8 cellular contexts compared by ENCODE assay signal in the genomic region with DNA sequence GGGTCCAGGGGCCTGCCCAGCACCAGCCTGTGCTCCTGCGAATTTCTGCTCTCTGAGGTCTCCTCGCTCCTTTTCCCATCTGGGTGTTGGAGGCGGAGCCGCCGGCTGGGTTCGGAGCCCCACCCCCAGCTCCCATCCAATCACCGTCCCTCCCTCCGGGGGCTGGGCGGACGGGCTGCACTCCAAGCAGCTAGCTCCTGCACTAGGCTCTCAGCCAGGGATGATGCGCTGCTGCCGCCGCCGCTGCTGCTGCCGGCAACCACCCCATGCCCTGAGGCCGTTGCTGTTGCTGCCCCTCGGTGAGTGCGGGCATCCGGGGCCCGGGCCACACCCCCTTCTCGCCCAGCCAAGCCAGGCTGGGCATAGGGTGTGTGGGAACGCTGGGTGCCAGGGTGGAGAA. TPM values are rescaled to one million over a fixed set of nuclear protein-coding genes. Genes with fewer than 3 reads are reported as not detected.
A peak's percentile ranks its signal among the peaks of the same experiment; 100 is the strongest.
DNase-seq lines count a peak whose midpoint lies in the region; ATAC-seq, FAIRE-seq and TF ChIP-seq lines count a peak whose summit lies in the region.

A gene (plus strand): TSS at position 202 of the 400 bp plus-strand sequence. CDS start 19 bp downstream, at position 221.

- peaks cover 12% of the 10 kb centered on the region for H4K20me1 ChIP-seq in SK-N-SH (ENCODE audit: insufficient read depth)

- no peaks in the 10 kb centered on the region for H3K27me3 ChIP-seq in SK-N-SH (ENCODE audit: insufficient read depth)

- H3K79me2 ChIP-seq in SK-N-SH (ENCODE audit: insufficient read depth): no peaks in the 10 kb centered on the region

- no peak for ATAC-seq in HG02870 (IDR thresholded peaks at IDR 0.05; ENCODE audit: unreplicated experiment)

- H3K4me3 ChIP-seq in HEK293 (ENCODE audit: low read depth, low read length): no peak within 1 kb of the TSS
- no peak within 1 kb of the TSS for H3K4me3 ChIP-seq in SK-N-SH (ENCODE audit: low read depth in 2 of 2, low read length in 1 of 2)

- H3F3A ChIP-seq in SK-N-SH (replicated peaks; ENCODE audit: insufficient read depth): peaks cover 14% of the 10 kb centered on the region

- CTCF ChIA-PET in HEK293 (lab: Yijun Ruan, JAX): interaction anchor here (0.6 to 4.2 kb wide), 24 partner anchors 7 to 405 kb away, joined by 3 to 62 read pairs (median 6); a partner anchor contains a TSS
- CTCF ChIA-PET in SK-N-SH (lab: Yijun Ruan, JAX): interaction anchor here (1.0 to 22.4 kb wide), 20 partner anchors 9 to 364 kb away, joined by 3 to 564 read pairs (median 5); a partner anchor contains a TSS

- TF ChIP-seq CTCF in HEK293 (tag by site-specific recombination; IDR thresholded peaks at IDR 0.05) (no peak), SK-N-SH (IDR thresholded peaks at IDR 0.05) (no peak), GM13976 (IDR thresholded peaks at IDR 0.05; ENCODE audit: borderline replicate concordance, control extremely low read depth, extremely low read depth, insufficient read depth, missing control alignments) (no peak)

- DNase-seq in SK-N-SH (peak; percentile 99), frontal cortex (ENCODE audit: low spot score in 2 of 2) (peak; percentile 83 to 94), occipital lobe (lab: John Stamatoyannopoulos, UW) (peak; percentile 90), GM13976 (ENCODE audit: low spot score) (no peak), NCI-H1092 (lab: John Stamatoyannopoulos, UW) (no peak)
- no peak for DNase-seq in stimulated activated CD4-positive, alpha-beta T cell treated with anti-CD3 and anti-CD28 coated beads, Interleukin-4, amount 100 ng/mL, for 24 hours

- in situ Hi-C loops in GM13976 (cut with MboI; ENCODE audit: low sequenced_read_pairs, unreplicated experiment): no loop called here

- H3K4me1 ChIP-seq in HEK293 (ENCODE audit: control insufficient read depth, insufficient read depth, low read length): peaks cover 3% of the 10 kb centered on the region; the same call in 1 of the 2 replicates
- H3K4me1 ChIP-seq in SK-N-SH (ENCODE audit: control insufficient read depth in 1 of 2, insufficient read depth in 2 of 2, low read depth in 1 of 2, low read length in 1 of 2): peaks cover 7 to 13% of the 10 kb centered on the region in 2 experiments; a peak in 2 of 4 replicates

- no peaks in the 10 kb centered on the region for H3K9me3 ChIP-seq in HEK293 (ENCODE audit: control insufficient read depth, insufficient read depth, low read depth, low read length)
- H3K9me3 ChIP-seq in SK-N-SH: no peaks in the 10 kb centered on the region

- no peak within 1 kb of the TSS for H2AFZ ChIP-seq in SK-N-SH (ENCODE audit: low read depth)

- POLR2A ChIA-PET in HEK293 (lab: Yijun Ruan, JAX): interaction anchor here (1.2 to 2.4 kb wide), 3 partner anchors 11 to 50 kb away, joined by 3 to 16 read pairs (median 4); a partner anchor contains a TSS
- POLR2A ChIA-PET in SK-N-SH (lab: Yijun Ruan, JAX): interaction anchor here (0.6 to 3.5 kb wide), 6 partner anchors 9 to 50 kb away, joined by 3 to 12 read pairs (median 6); a partner anchor contains a TSS

- H3K9ac ChIP-seq in SK-N-SH: no peak within 1 kb of the TSS

- H3K9me2 ChIP-seq in SK-N-SH: no peaks in the 10 kb centered on the region

- no peak for FAIRE-seq in frontal cortex (lab: Jason Lieb, UNC)

- peaks cover 0 to 59% of the 10 kb centered on the region in 2 experiments; a peak in 1 of 3 replicates for H3K36me3 ChIP-seq in HEK293 (ENCODE audit: control insufficient read depth in 2 of 2, insufficient read depth in 1 of 2, low read length in 2 of 2)
- H3K36me3 ChIP-seq in SK-N-SH (replicated peaks in 1 of 2; ENCODE audit: control insufficient read depth in 1 of 2, insufficient read depth in 2 of 2, low read length in 1 of 2): peaks cover 4 to 52% of the 10 kb centered on the region in 2 experiments

- H3K4me2 ChIP-seq in SK-N-SH: peak within 1 kb of the TSS; percentile 59; the same call in 1 of the 2 replicates

- H3K27ac ChIP-seq in HEK293 (ENCODE audit: extremely low read depth, low read depth, low read length) (no peak within 1 kb of the TSS), SK-N-SH (ENCODE audit: low read depth in 2 of 2, low read length in 1 of 2) (peak within 1 kb of the TSS in 1 of 2 experiments; percentile 27; a peak in 1 of 4 replicates)

- TF ChIP-seq EP300 in SK-N-SH (IDR thresholded peaks at IDR 0.05; ENCODE audit: borderline replicate concordance in 1 of 2, low read depth in 1 of 2, low read length in 1 of 2): 0 out of 4 replicates have a peak, but pooled peaks of 1 of the 2 experiments have one; percentile 4

- peak; percentile 14; the same call in 1 of the 2 replicates for TF ChIP-seq RAD21 in SK-N-SH (IDR thresholded peaks at IDR 0.05; ENCODE audit: low read length)

- whole genome bisulfite sequencing in SK-N-SH (ENCODE audit: low lambda C conversion rate): 19% methylated on average over 17 of the region's 22 CpGs

TF ChIP-seq in HEK293, 187 proteins besides CTCF, POLR2A, EP300 and RAD21 (continues in another document):
- no peak for TF ChIP-seq ZNF184 (tag by site-specific recombination; IDR thresholded peaks at IDR 0.05)
- TF ChIP-seq WT1 (tag by site-specific recombination; IDR thresholded peaks at IDR 0.05): no peak
- TF ChIP-seq SP2 (tag by site-specific recombination; IDR thresholded peaks at IDR 0.05): peak; percentile 79
- TF ChIP-seq SCRT2 (tag by site-specific recombination; IDR thresholded peaks at IDR 0.05): peak; percentile 53
- TF ChIP-seq, protein P1, sequence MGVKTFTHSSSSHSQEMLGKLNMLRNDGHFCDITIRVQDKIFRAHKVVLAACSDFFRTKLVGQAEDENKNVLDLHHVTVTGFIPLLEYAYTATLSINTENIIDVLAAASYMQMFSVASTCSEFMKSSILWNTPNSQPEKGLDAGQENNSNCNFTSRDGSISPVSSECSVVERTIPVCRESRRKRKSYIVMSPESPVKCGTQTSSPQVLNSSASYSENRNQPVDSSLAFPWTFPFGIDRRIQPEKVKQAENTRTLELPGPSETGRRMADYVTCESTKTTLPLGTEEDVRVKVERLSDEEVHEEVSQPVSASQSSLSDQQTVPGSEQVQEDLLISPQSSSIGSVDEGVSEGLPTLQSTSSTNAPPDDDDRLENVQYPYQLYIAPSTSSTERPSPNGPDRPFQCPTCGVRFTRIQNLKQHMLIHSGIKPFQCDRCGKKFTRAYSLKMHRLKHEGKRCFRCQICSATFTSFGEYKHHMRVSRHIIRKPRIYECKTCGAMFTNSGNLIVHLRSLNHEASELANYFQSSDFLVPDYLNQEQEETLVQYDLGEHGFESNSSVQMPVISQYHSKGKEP (tag by site-specific recombination; IDR thresholded peaks at IDR 0.05): peak; percentile 99

TF ChIP-seq in SK-N-SH, 30 proteins besides CTCF, POLR2A, EP300 and RAD21:
- TF ChIP-seq RFX5 (IDR thresholded peaks at IDR 0.05; ENCODE audit: low read length) (no peak), GATA2 (CRISPR knock-in tag; IDR thresholded peaks at IDR 0.05) (no peak), MXI1 (IDR thresholded peaks at IDR 0.05; ENCODE audit: low read depth, low read length) (peak; percentile 43), SIN3A (IDR thresholded peaks at IDR 0.05; ENCODE audit: borderline replicate concordance, low read depth, low read length) (peak; percentile 37; the same call in 1 of the 2 replicates), NFIC (IDR thresholded peaks at IDR 0.05; ENCODE audit: borderline replicate concordance) (peak; percentile 66)
TF ChIP-seq in SK-N-SH: peak in this region for 3.

RNA-seq across cellular contexts. Expression of the gene that starts here (rescaled TPM):
- polyA plus RNA-seq in SK-N-SH (2012; rRNA removed): 0.41 and 0.45 TPM in 2 replicates
- 0.17 TPM in 1 of 2 replicates, not detected in the other for polyA plus RNA-seq in SK-N-SH (2012; cell fraction: cytosol; rRNA removed)
- 2.1 and 2.6 TPM in 2 replicates for polyA plus RNA-seq in SK-N-SH (2012; cell fraction: nucleus; rRNA removed)
- total RNA-seq in frontal cortex (not detected), occipital lobe (not detected)

Comparison
In these comparisons a context has a peak if more than half of its experiments do, and no peak if none do; other contexts are left out.
1. Peak in DNase-seq in frontal cortex; RNA of the gene not detected or under 1 TPM.
2. Peak in DNase-seq in occipital lobe; RNA of the gene not detected or under 1 TPM.